26 cellular contexts compared by ENCODE assay signal in the genomic region with DNA sequence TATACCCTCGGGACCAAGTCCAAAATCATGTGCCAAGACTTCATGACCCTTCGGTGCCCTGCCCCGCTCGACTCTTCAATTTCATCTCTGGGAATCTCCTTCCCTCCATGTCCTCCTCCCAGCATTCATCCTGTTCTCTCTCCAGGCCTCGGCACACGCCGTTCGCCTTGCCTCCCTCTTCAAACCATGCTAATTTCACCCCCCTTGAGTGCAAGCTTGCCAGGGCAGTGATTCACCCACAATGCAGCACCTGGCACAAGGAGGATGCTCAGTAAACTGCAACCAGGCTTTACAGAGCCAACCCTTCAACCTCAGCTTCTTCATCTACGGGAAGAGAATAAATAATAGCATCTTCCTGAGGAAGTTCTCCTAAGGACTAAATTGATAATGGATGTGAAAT. TPM values are rescaled to one million over a fixed set of nuclear protein-coding genes. Genes with fewer than 3 reads are reported as not detected.
A peak's percentile ranks its signal among the peaks of the same experiment; 100 is the strongest.
DNase-seq lines count a peak whose midpoint lies in the region; ATAC-seq and TF ChIP-seq lines count a peak whose summit lies in the region.
"Had no signal": no experiment of that assay in that cellular context is flagged by ENCODE, and none has a peak within 500 bp of the region (broad histone marks: within the 10 kb centered on the region; RNA-seq: fewer than 3 reads in every experiment).

No MANE protein-coding gene starts in this region.

- WGBS in SK-N-SH (ENCODE audit: low lambda C conversion rate): 78% methylated on average over 9 of the region's 9 CpGs

- no peak; the same call in 2 of the 3 replicates for ATAC-seq in SK-N-SH treated with all-trans-retinoic acid at 6 μM for 48 hours
- peak; percentile 26 for ATAC-seq in foreskin keratinocyte
- ATAC-seq in HG02642 (IDR thresholded peaks at IDR 0.05; ENCODE audit: poor library complexity, unreplicated experiment): no peak
- ATAC-seq: CD8-positive, alpha-beta T cell had no signal

- H3K79me2 ChIP-seq in SK-N-SH (ENCODE audit: insufficient read depth): no peaks in the 10 kb centered on the region

- no peaks in the 10 kb centered on the region for H3F3A ChIP-seq in SK-N-SH (replicated peaks; ENCODE audit: insufficient read depth)

- H3K9ac ChIP-seq in SK-N-SH: no peak overlapping the region

- TF ChIP-seq CTCF in SK-N-SH (IDR thresholded peaks at IDR 0.05) (no peak), foreskin keratinocyte (conservative IDR thresholded peaks at IDR 0.05) (no peak)

- POLR2A ChIA-PET in SK-N-SH (lab: Yijun Ruan, JAX): no interaction called here

- no peak for TF ChIP-seq EP300 in SK-N-SH (IDR thresholded peaks at IDR 0.05; ENCODE audit: borderline replicate concordance in 1 of 2, low read depth in 1 of 2, low read length in 1 of 2)

- H3K4me1 ChIP-seq in SK-N-SH (ENCODE audit: control insufficient read depth in 1 of 2, insufficient read depth in 2 of 2, low read depth in 1 of 2, low read length in 1 of 2) (peaks cover 0 to 4% of the 10 kb centered on the region in 2 experiments; a peak in 1 of 4 replicates), foreskin keratinocyte (no peaks in the 10 kb centered on the region)
- H3K4me1 ChIP-seq: A549 had no signal

- H3K36me3 ChIP-seq in SK-N-SH (replicated peaks in 1 of 2; ENCODE audit: control insufficient read depth in 1 of 2, insufficient read depth in 2 of 2, low read length in 1 of 2): no peaks in the 10 kb centered on the region

- H2AFZ ChIP-seq in SK-N-SH (ENCODE audit: low read depth): no peak overlapping the region

- no peaks in the 10 kb centered on the region for H4K20me1 ChIP-seq in SK-N-SH (ENCODE audit: insufficient read depth)

- H3K4me3 ChIP-seq in SK-N-SH (ENCODE audit: low read depth in 2 of 2, low read length in 1 of 2): no peak overlapping the region
- H3K4me3 ChIP-seq: A549 had no signal

- DNase-seq in SK-N-SH (no peak), NCI-H446 treated with DMSO at 0.1 percent for 48 hours (lab: John Stamatoyannopoulos, UW) (peak; percentile 8), foreskin keratinocyte (no peak), D341Med (ENCODE audit: low spot score) (no peak), cerebellum (ENCODE audit: low spot score) (no peak)
- DNase-seq: C1 segment of cervical spinal cord; CD8-positive, alpha-beta T cell; DMS153; DND-41; GOT3; HCEC 1CT; IMR-90; KG1; MV-4-11; NCI-H1105; NCI-H1694; NCI-H2029 treated with DMSO at 0.1 percent for 48 hours; NCI-H2171; NCI-H526; NCI-H82; RPMI8226; SHP77 had no signal

- no peak overlapping the region for H3K4me2 ChIP-seq in SK-N-SH
- H3K4me2 ChIP-seq: A549 had no signal

- no peak for TF ChIP-seq RAD21 in SK-N-SH (IDR thresholded peaks at IDR 0.05; ENCODE audit: low read length)

- H3K9me3 ChIP-seq in SK-N-SH: no peaks in the 10 kb centered on the region
- H3K9me3 ChIP-seq: A549 had no signal

- no peaks in the 10 kb centered on the region for H3K9me2 ChIP-seq in SK-N-SH

- H3K27me3 ChIP-seq in SK-N-SH (ENCODE audit: insufficient read depth): no peaks in the 10 kb centered on the region
- peaks cover 12% of the 10 kb centered on the region for H3K27me3 ChIP-seq in foreskin keratinocyte

- CTCF ChIA-PET in SK-N-SH (lab: Yijun Ruan, JAX): interaction anchor here (0.8 to 9.3 kb wide), 36 partner anchors 9 to 674 kb away, joined by 3 to 158 read pairs (median 6); a partner anchor contains a TSS

- no peak overlapping the region for H3K27ac ChIP-seq in SK-N-SH (ENCODE audit: low read depth in 2 of 2, low read length in 1 of 2)
- no peak overlapping the region for H3K27ac ChIP-seq in foreskin keratinocyte
- H3K27ac ChIP-seq: A549 had no signal

TF ChIP-seq in SK-N-SH, 30 proteins besides CTCF, POLR2A, EP300 and RAD21:
- TF ChIP-seq SMC3 (IDR thresholded peaks at IDR 0.05; ENCODE audit: low read depth, low read length): no peak
- TF ChIP-seq FOSL2 (IDR thresholded peaks at IDR 0.05; ENCODE audit: borderline replicate concordance, low read depth): peak; percentile 9; the same call in 1 of the 2 replicates
- TF ChIP-seq RXRA (IDR thresholded peaks at IDR 0.05; ENCODE audit: borderline replicate concordance, low read depth): no peak

TF ChIP-seq in SK-N-SH treated with all-trans-retinoic acid at 6 μM for 48 hours, 23 proteins besides CTCF, POLR2A, EP300 and RAD21:
- TF ChIP-seq ZFP30 (CRISPR knock-in tag; IDR thresholded peaks at IDR 0.05) (no peak), RARB (CRISPR knock-in tag; IDR thresholded peaks at IDR 0.05) (no peak)
- TF ChIP-seq, protein P1, sequence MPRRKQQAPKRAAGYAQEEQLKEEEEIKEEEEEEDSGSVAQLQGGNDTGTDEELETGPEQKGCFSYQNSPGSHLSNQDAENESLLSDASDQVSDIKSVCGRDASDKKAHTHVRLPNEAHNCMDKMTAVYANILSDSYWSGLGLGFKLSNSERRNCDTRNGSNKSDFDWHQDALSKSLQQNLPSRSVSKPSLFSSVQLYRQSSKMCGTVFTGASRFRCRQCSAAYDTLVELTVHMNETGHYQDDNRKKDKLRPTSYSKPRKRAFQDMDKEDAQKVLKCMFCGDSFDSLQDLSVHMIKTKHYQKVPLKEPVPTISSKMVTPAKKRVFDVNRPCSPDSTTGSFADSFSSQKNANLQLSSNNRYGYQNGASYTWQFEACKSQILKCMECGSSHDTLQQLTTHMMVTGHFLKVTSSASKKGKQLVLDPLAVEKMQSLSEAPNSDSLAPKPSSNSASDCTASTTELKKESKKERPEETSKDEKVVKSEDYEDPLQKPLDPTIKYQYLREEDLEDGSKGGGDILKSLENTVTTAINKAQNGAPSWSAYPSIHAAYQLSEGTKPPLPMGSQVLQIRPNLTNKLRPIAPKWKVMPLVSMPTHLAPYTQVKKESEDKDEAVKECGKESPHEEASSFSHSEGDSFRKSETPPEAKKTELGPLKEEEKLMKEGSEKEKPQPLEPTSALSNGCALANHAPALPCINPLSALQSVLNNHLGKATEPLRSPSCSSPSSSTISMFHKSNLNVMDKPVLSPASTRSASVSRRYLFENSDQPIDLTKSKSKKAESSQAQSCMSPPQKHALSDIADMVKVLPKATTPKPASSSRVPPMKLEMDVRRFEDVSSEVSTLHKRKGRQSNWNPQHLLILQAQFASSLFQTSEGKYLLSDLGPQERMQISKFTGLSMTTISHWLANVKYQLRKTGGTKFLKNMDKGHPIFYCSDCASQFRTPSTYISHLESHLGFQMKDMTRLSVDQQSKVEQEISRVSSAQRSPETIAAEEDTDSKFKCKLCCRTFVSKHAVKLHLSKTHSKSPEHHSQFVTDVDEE (CRISPR knock-in tag; IDR thresholded peaks at IDR 0.05): no peak
- TF ChIP-seq, protein P2, sequence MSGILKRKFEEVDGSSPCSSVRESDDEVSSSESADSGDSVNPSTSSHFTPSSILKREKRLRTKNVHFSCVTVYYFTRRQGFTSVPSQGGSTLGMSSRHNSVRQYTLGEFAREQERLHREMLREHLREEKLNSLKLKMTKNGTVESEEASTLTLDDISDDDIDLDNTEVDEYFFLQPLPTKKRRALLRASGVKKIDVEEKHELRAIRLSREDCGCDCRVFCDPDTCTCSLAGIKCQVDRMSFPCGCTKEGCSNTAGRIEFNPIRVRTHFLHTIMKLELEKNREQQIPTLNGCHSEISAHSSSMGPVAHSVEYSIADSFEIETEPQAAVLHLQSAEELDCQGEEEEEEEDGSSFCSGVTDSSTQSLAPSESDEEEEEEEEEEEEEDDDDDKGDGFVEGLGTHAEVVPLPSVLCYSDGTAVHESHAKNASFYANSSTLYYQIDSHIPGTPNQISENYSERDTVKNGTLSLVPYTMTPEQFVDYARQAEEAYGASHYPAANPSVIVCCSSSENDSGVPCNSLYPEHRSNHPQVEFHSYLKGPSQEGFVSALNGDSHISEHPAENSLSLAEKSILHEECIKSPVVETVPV (CRISPR knock-in tag; IDR thresholded peaks at IDR 0.05): no peak

RNA-seq across cellular contexts. Expression of a gene that starts 4.1 kb away (rescaled TPM):
- 0.07 and 0.13 TPM in 2 replicates for polyA plus RNA-seq in SK-N-SH (2012; rRNA removed)
- 0.06 and 0.08 TPM in 2 replicates for polyA plus RNA-seq in SK-N-SH (2012; cell fraction: cytosol; rRNA removed)
- 0.10 and 0.16 TPM in 2 replicates for polyA plus RNA-seq in SK-N-SH (2012; cell fraction: nucleus; rRNA removed)
- 1.7 and 2.1 TPM in 2 replicates for total RNA-seq in foreskin keratinocyte
- 1.3 and 1.6 TPM in 2 replicates for polyA plus RNA-seq in foreskin keratinocyte
- 1.2 TPM for total RNA-seq in cerebellum
- total RNA-seq: CD8-positive, alpha-beta T cell had no signal
- polyA plus RNA-seq: A549 had no signal

RNA-seq across cellular contexts. Expression of a gene that starts 18.2 kb away (rescaled TPM):
- polyA plus RNA-seq in SK-N-SH (2012; rRNA removed) (0.08 and 0.11 TPM in 2 replicates), foreskin keratinocyte (0.57 and 0.86 TPM in 2 replicates)
- polyA plus RNA-seq in SK-N-SH (2012; cell fraction: cytosol; rRNA removed): 0.04 TPM in 2 replicates
- polyA plus RNA-seq in SK-N-SH (2012; cell fraction: nucleus; rRNA removed): 0.10 and 0.21 TPM in 2 replicates
- total RNA-seq in foreskin keratinocyte (0.51 and 0.53 TPM in 2 replicates), cerebellum (not detected)
- total RNA-seq: CD8-positive, alpha-beta T cell; IMR-90; SK-MEL-5 had no signal
- polyA plus RNA-seq: A549, IMR-90 had no signal

RNA-seq across cellular contexts. Expression of a gene that starts 27.5 kb away (rescaled TPM):
- polyA plus RNA-seq in SK-N-SH (2012; rRNA removed): not detected in 2 replicates
- polyA plus RNA-seq in SK-N-SH (2012; cell fraction: cytosol; rRNA removed): not detected in 2 replicates
- not detected in 2 replicates for polyA plus RNA-seq in SK-N-SH (2012; cell fraction: nucleus; rRNA removed)
- 0.18 and 0.61 TPM in 2 replicates for total RNA-seq in foreskin keratinocyte
- 0.35 and 0.36 TPM in 2 replicates for polyA plus RNA-seq in foreskin keratinocyte
- not detected for total RNA-seq in cerebellum
- total RNA-seq: CD8-positive, alpha-beta T cell; IMR-90; SK-MEL-5 had no signal
- polyA plus RNA-seq: A549, IMR-90 had no signal
